Comparison of ENCODE assay signal across 21 cellular contexts in the genomic region with DNA sequence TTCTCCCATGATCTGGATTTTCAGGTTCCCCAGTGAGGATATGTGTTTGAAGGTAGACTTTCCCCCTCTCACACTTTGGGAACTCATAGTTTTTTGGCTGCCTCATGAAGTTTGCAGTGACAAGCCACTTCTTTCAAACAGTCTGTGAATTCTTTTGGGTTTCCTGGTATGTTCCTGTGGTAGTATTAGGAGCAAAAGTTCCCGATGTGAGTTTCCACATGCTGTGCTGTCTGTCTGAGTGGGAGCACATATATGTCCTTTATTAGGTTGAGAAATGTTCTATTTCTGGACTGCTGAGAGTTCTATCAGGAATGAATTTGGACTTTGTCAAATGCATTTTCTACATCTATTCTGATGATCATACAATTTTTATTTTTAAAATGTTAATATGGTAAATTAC.
"Had no signal": no experiment of that assay in that cellular context is flagged by ENCODE, and none has a peak within 500 bp of the region (broad histone marks: within the 10 kb centered on the region; RNA-seq: fewer than 3 reads in every experiment).

No MANE protein-coding gene starts in this region.

- H3K4me1 ChIP-seq: breast epithelium, prostate gland, right atrium auricular region, suprapubic skin, transverse colon, uterus had no signal

- H3K27me3 ChIP-seq: breast epithelium, esophagus squamous epithelium, right atrium auricular region, suprapubic skin, transverse colon, uterus had no signal

- H3K4me3 ChIP-seq: breast epithelium, esophagus squamous epithelium, lung, prostate gland, right atrium auricular region, suprapubic skin, transverse colon, uterus had no signal

- H3K9me3 ChIP-seq: prostate gland, uterus had no signal

- H3K36me3 ChIP-seq: breast epithelium, esophagus squamous epithelium, prostate gland, right atrium auricular region, suprapubic skin, transverse colon, uterus had no signal

- H3K27ac ChIP-seq: breast epithelium, esophagus squamous epithelium, prostate gland, right atrium auricular region, suprapubic skin, transverse colon, uterus had no signal

- DNase-seq: activated CD4-positive, alpha-beta T cell treated with anti-CD3 and anti-CD28 coated beads, Interleukin-2, amount 10 ng/mL, durations not matched to agents 24 days and 14 days; activated CD4-positive, CD25-positive, alpha-beta regulatory T cell; activated CD8-positive, alpha-beta T cell treated with anti-CD3 and anti-CD28 coated beads for 36 hours; activated naive CD4-positive, alpha-beta T cell treated with anti-CD3 and anti-CD28 coated beads for 36 hours; activated T-cell treated with anti-CD3 and anti-CD28 coated beads, Interleukin-2, amount 50 U/mL, for 1 hour; anterior cingulate cortex; cerebellar nuclear complex; effector memory CD4-positive, alpha-beta T cell; esophagus squamous epithelium; foreskin fibroblast; hypothalamus; stimulated activated CD4-positive, alpha-beta T cell treated with anti-CD3 and anti-CD28 coated beads, Interleukin-2, amount 100 ng/mL, for 24 hours; T-cell; T-helper 9 cell; transverse colon; uterus had no signal
